ENCODE assay signal across 20 cellular contexts in the genomic region with DNA sequence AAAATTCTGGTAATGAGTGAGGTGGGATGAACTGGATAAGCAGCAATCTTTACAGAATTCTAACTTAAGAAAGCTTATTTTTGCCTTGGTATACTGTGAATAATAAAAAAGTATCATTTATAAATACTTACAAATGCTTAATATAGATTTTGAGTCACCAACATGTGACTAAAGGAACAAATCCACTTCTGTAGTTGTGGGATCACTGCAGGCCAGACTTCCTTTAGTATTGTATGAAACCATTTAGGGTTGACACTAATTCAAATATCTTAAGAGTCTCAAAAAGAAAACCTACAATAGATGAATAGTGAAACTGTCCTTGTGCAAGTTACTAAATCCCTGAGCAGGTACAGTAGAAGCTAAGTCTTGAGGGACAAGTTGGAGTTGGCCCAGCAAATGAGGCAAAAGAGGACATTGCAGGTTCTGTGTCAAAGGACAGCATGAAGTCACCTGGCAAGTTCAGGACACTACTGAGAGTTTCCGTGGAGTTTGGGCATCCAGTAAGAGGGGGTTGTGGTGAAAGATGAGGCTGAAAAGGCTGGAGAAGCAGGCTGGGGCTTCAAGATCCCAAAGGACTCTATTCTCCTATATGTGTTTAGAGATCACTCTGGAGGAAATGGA.
"Had no signal": no experiment of that assay in that cellular context is flagged by ENCODE, and none has a peak within 500 bp of the region (broad histone marks: within the 10 kb centered on the region; RNA-seq: fewer than 3 reads in every experiment).

No MANE protein-coding gene starts in this region.

- H3K4me3 ChIP-seq: coronary artery, lower lobe of right lung, tibial artery, uterus had no signal

- ATAC-seq: activated CD8-positive, alpha-beta T cell treated with anti-CD3 and anti-CD28 coated beads, Interleukin-2, amount 10 ng/mL, durations not matched to agents 7 days and 5 days; activated naive CD8-positive, alpha-beta T cell treated with anti-CD3 and anti-CD28 coated beads, Interleukin-2, amount 50 U/mL, for 24 hours; lower lobe of right lung; natural killer cell treated with Interleukin-12 subunit alpha and Interleukin-12 subunit beta and Interleukin-15 and Interleukin-18, amount 100 ng/mL, for 72 hours; T-cell had no signal

- H3K27ac ChIP-seq: coronary artery, lower lobe of right lung, uterus had no signal

- DNase-seq: activated B cell treated with CpG ODN at 0.5 μM for 24 hours; activated CD4-positive, alpha-beta T cell treated with anti-CD3 and anti-CD28 coated beads, Interleukin-2, amount 10 ng/mL, durations not matched to agents 24 days and 14 days; activated CD8-positive, alpha-beta T cell treated with anti-CD3 and anti-CD28 coated beads, Interleukin-2, amount 10 ng/mL, durations not matched to agents 7 days and 5 days; activated effector memory CD4-positive, alpha-beta T cell treated with Interleukin-2 at 50 U/mL for 16 hours; activated naive CD4-positive, alpha-beta T cell treated with anti-CD3 and anti-CD28 coated beads, Interleukin-2, amount 10 ng/mL, durations not matched to agents 7 days and 5 days; activated naive CD8-positive, alpha-beta T cell treated with anti-CD3 and anti-CD28 coated beads, Interleukin-2, amount 50 U/mL, for 24 hours; activated T-cell treated with anti-CD3 and anti-CD28 coated beads, Interleukin-2, amount 50 U/mL, for 24 hours; aorta; effector CD4-positive, alpha-beta T cell; lower lobe of right lung; posterior cingulate gyrus; retina; stimulated activated CD8-positive, alpha-beta memory T cell treated with anti-CD3 and anti-CD28 coated beads, Interleukin-4, amount 100 ng/mL, for 48 hours; stimulated activated naive CD4-positive, alpha-beta T cell treated with Interleukin-2 at 50 U/mL for 16 hours; T-cell; T-helper 9 cell; tibial artery; uterus had no signal

- H3K9me3 ChIP-seq: lower lobe of right lung, tibial artery, uterus had no signal

- H3K27me3 ChIP-seq: tibial artery, uterus had no signal

- H3K4me3 Mint-ChIP-seq: activated B cell treated with CpG ODN at 0.5 μM for 24 hours; activated CD4-positive, alpha-beta T cell treated with anti-CD3 and anti-CD28 coated beads, Interleukin-2, amount 10 ng/mL, durations not matched to agents 24 days and 14 days; activated CD8-positive, alpha-beta T cell treated with anti-CD3 and anti-CD28 coated beads, Interleukin-2, amount 10 ng/mL, durations not matched to agents 7 days and 5 days; activated naive CD4-positive, alpha-beta T cell treated with anti-CD3 and anti-CD28 coated beads, Interleukin-2, amount 10 ng/mL, durations not matched to agents 7 days and 5 days; activated naive CD8-positive, alpha-beta T cell treated with anti-CD3 and anti-CD28 coated beads, Interleukin-2, amount 50 U/mL, for 24 hours; activated T-cell treated with anti-CD3 and anti-CD28 coated beads, Interleukin-2, amount 50 U/mL, for 24 hours; natural killer cell treated with Interleukin-12 subunit alpha and Interleukin-12 subunit beta and Interleukin-15 and Interleukin-18, amount 100 ng/mL, for 72 hours; T-cell had no signal

- H3K36me3 Mint-ChIP-seq: activated naive CD4-positive, alpha-beta T cell treated with anti-CD3 and anti-CD28 coated beads, Interleukin-2, amount 10 ng/mL, durations not matched to agents 7 days and 5 days; natural killer cell treated with Interleukin-12 subunit alpha and Interleukin-12 subunit beta and Interleukin-15 and Interleukin-18, amount 100 ng/mL, for 72 hours; T-cell had no signal

- H3K9me3 Mint-ChIP-seq: activated naive CD4-positive, alpha-beta T cell treated with anti-CD3 and anti-CD28 coated beads, Interleukin-2, amount 10 ng/mL, durations not matched to agents 7 days and 5 days; activated naive CD8-positive, alpha-beta T cell treated with anti-CD3 and anti-CD28 coated beads, Interleukin-2, amount 50 U/mL, for 24 hours; activated T-cell treated with anti-CD3 and anti-CD28 coated beads, Interleukin-2, amount 50 U/mL, for 24 hours; natural killer cell treated with Interleukin-12 subunit alpha and Interleukin-12 subunit beta and Interleukin-15 and Interleukin-18, amount 100 ng/mL, for 72 hours had no signal

- H3K4me1 ChIP-seq: uterus had no signal

- H3K27ac Mint-ChIP-seq: activated B cell treated with CpG ODN at 0.5 μM for 24 hours; activated CD4-positive, alpha-beta T cell treated with anti-CD3 and anti-CD28 coated beads, Interleukin-2, amount 10 ng/mL, durations not matched to agents 24 days and 14 days; activated CD8-positive, alpha-beta T cell treated with anti-CD3 and anti-CD28 coated beads, Interleukin-2, amount 10 ng/mL, durations not matched to agents 7 days and 5 days; activated naive CD4-positive, alpha-beta T cell treated with anti-CD3 and anti-CD28 coated beads, Interleukin-2, amount 10 ng/mL, durations not matched to agents 7 days and 5 days; activated naive CD8-positive, alpha-beta T cell treated with anti-CD3 and anti-CD28 coated beads, Interleukin-2, amount 50 U/mL, for 24 hours; activated T-cell treated with anti-CD3 and anti-CD28 coated beads, Interleukin-2, amount 50 U/mL, for 24 hours; natural killer cell treated with Interleukin-12 subunit alpha and Interleukin-12 subunit beta and Interleukin-15 and Interleukin-18, amount 100 ng/mL, for 72 hours had no signal

- H3K36me3 ChIP-seq: lower lobe of right lung, tibial artery, uterus had no signal

- H3K27me3 Mint-ChIP-seq: activated B cell treated with CpG ODN at 0.5 μM for 24 hours; activated naive CD8-positive, alpha-beta T cell treated with anti-CD3 and anti-CD28 coated beads, Interleukin-2, amount 50 U/mL, for 24 hours; activated T-cell treated with anti-CD3 and anti-CD28 coated beads, Interleukin-2, amount 50 U/mL, for 24 hours; natural killer cell treated with Interleukin-12 subunit alpha and Interleukin-12 subunit beta and Interleukin-15 and Interleukin-18, amount 100 ng/mL, for 72 hours; T-cell had no signal
